In genomic region chr3:50233176-50233575, GRCh38 we compare ENCODE assay signal across 1 cellular context.
TF ChIP-seq lines count a peak whose summit lies in the region.

No MANE protein-coding gene starts in this region.

TF ChIP-seq in HEK293, 187 proteins besides CTCF, POLR2A, EP300 and RAD21 (continued from another document):
- TF ChIP-seq ZNF791 (tag by site-specific recombination; IDR thresholded peaks at IDR 0.05) (no peak), ZNF394 (tag by site-specific recombination; IDR thresholded peaks at IDR 0.05; ENCODE audit: borderline replicate concordance) (peak; percentile 57; the same call in 1 of the 2 replicates), ZNF621 (tag by site-specific recombination; IDR thresholded peaks at IDR 0.05) (no peak), TCF7L2 (IDR thresholded peaks at IDR 0.05; ENCODE audit: borderline replicate concordance, low read depth, low read length) (no peak), ZNF24 (tag by site-specific recombination; IDR thresholded peaks at IDR 0.05) (no peak), ZNF350 (tag by site-specific recombination; IDR thresholded peaks at IDR 0.05) (no peak), ZSCAN16 (tag by site-specific recombination; IDR thresholded peaks at IDR 0.05) (no peak), MYNN (tag by site-specific recombination; IDR thresholded peaks at IDR 0.05; ENCODE audit: borderline replicate concordance) (peak; percentile 73; the same call in 1 of the 2 replicates), ZNF280C (tag by site-specific recombination; IDR thresholded peaks at IDR 0.05) (no peak), RBAK (tag by site-specific recombination; IDR thresholded peaks at IDR 0.05) (no peak), ZNF530 (tag by site-specific recombination; IDR thresholded peaks at IDR 0.05; ENCODE audit: low read depth) (no peak), SALL2 (tag by site-specific recombination; IDR thresholded peaks at IDR 0.05; ENCODE audit: borderline replicate concordance) (no peak), ZNF174 (tag by site-specific recombination; IDR thresholded peaks at IDR 0.05) (no peak), ZNF707 (tag by site-specific recombination; IDR thresholded peaks at IDR 0.05) (no peak), ZNF585B (tag by site-specific recombination; IDR thresholded peaks at IDR 0.05) (no peak), ZNF664 (tag by site-specific recombination; IDR thresholded peaks at IDR 0.05) (no peak), ZNF792 (tag by site-specific recombination; IDR thresholded peaks at IDR 0.05) (no peak)
TF ChIP-seq in HEK293: peak in this region for 7.
